In genomic region chr11:113387605-113388211, GRCh38 we compare ENCODE assay signal across 1 cellular context.
TF ChIP-seq lines count a peak whose summit lies in the region.

A gene with protein sequence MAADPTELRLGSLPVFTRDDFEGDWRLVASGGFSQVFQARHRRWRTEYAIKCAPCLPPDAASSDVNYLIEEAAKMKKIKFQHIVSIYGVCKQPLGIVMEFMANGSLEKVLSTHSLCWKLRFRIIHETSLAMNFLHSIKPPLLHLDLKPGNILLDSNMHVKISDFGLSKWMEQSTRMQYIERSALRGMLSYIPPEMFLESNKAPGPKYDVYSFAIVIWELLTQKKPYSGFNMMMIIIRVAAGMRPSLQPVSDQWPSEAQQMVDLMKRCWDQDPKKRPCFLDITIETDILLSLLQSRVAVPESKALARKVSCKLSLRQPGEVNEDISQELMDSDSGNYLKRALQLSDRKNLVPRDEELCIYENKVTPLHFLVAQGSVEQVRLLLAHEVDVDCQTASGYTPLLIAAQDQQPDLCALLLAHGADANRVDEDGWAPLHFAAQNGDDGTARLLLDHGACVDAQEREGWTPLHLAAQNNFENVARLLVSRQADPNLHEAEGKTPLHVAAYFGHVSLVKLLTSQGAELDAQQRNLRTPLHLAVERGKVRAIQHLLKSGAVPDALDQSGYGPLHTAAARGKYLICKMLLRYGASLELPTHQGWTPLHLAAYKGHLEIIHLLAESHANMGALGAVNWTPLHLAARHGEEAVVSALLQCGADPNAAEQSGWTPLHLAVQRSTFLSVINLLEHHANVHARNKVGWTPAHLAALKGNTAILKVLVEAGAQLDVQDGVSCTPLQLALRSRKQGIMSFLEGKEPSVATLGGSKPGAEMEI (plus strand): TSS chr11:113387779. CDS start chr11:113387885, 106 bp downstream.

TF ChIP-seq in GM12878, 131 proteins besides CTCF, POLR2A, EP300 and RAD21 (continued from another document):
- no peak for TF ChIP-seq MYC (IDR thresholded peaks at IDR 0.05; ENCODE audit: insufficient read depth, insufficient read length, insufficient replicate concordance, low read length, severe bottlenecking)
- TF ChIP-seq, protein P1, sequence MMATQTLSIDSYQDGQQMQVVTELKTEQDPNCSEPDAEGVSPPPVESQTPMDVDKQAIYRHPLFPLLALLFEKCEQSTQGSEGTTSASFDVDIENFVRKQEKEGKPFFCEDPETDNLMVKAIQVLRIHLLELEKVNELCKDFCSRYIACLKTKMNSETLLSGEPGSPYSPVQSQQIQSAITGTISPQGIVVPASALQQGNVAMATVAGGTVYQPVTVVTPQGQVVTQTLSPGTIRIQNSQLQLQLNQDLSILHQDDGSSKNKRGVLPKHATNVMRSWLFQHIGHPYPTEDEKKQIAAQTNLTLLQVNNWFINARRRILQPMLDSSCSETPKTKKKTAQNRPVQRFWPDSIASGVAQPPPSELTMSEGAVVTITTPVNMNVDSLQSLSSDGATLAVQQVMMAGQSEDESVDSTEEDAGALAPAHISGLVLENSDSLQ (IDR thresholded peaks at IDR 0.05) = no peak
- no peak for TF ChIP-seq SIN3A (IDR thresholded peaks at IDR 0.05; ENCODE audit: low read depth, low read length)
- TF ChIP-seq MTA3 (IDR thresholded peaks at IDR 0.05; ENCODE audit: borderline replicate concordance, low read length) = no peak
- no peak for TF ChIP-seq ESRRA (IDR thresholded peaks at IDR 0.05; ENCODE audit: low read length)
